8 cellular contexts compared by ENCODE assay signal in the genomic region with DNA sequence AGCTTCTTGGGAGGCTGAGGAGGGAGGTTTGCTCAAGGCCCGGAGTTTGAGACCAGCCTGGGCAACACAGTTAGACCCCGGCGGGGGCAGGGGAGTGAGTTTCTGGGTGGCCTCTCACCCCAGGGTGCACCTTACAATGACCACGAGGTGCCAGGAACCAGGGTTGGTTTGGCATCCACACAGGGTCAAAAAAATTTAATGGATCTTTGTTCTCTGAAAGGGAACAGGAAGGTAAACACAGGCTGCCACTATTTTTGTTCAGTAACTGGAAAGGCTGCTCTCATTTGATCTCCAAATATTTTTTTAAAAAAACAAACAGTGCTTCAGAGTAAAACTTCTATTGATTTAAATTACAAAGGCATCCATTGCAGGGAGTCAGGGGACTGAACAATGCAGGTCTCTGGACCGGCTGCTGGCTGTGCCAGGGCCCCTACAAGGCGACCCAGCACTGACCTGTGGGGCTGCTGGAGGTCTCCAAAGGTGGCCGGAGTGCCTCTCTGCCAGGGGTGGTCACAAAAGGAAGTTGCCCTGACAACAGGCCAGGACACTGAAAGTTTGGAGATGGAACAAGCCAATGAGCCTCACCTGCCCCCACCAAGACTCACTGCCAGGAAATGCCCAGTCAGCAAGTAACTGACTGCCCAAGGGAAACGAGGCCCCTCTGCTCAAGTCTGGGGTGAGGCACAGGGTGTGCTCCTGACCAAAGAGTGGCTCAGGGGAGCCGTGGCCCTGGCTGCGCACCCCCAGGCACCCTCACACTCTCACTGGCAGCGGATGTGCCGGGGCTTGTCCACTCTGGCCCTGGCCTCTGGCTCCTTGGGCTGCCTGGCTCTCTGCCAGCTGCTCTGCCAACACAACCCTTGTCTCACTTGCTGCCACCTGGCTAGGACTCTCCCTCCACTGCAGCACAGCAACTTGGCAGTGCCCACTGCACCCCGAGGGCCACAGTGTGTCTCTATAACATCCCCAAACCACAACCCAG. TPM values are rescaled to one million over a fixed set of nuclear protein-coding genes. Genes with fewer than 3 reads are reported as not detected.
DNase-seq lines count a peak whose midpoint lies in the region; ATAC-seq and TF ChIP-seq lines count a peak whose summit lies in the region.

No MANE protein-coding gene starts in this region.

- H3K4me1 Mint-ChIP-seq in activated CD8-positive, alpha-beta memory T cell treated with anti-CD3 and anti-CD28 coated beads, Interleukin-2, amount 10 ng/mL, durations not matched to agents 7 days and 5 days: peaks cover 4% of the 10 kb centered on the region

- POLR2A ChIA-PET in HCT116 (lab: Charles Lee): no interaction called here
- POLR2A ChIA-PET in PC-9 (lab: Charles Lee; ENCODE audit: unreplicated experiment): no interaction called here

- H3K27ac ChIP-seq in HCT116 (ENCODE audit: low read depth, low read length) (peak overlapping the region; percentile 87), right atrium auricular region (peak overlapping the region; percentile 52 to 64), skeletal muscle tissue (ENCODE audit: low read depth, low read length) (peak overlapping the region; percentile 81), PC-9 (no peak overlapping the region)

- DNase-seq in HCT116 (ENCODE audit: low read depth, low spot score) (no peak), right atrium auricular region (ENCODE audit: low spot score) (peak; percentile 55), PC-9 (no peak), H4 (ENCODE audit: low spot score) (no peak)
- DNase-seq in activated CD8-positive, alpha-beta memory T cell treated with anti-CD3 and anti-CD28 coated beads, Interleukin-2, amount 10 ng/mL, durations not matched to agents 7 days and 5 days: peak; percentile 37

- CTCF ChIA-PET in HCT116 (lab: Charles Lee): no interaction called here
- CTCF ChIA-PET in activated CD8-positive, alpha-beta memory T cell treated with anti-CD3 and anti-CD28 coated beads, Interleukin-2, amount 10 ng/mL, durations not matched to agents 7 days and 5 days (lab: Charles Lee): interaction anchor here (1.1 to 2.5 kb wide), 2 partner anchors 16 to 23 kb away, joined by 3 to 6 read pairs; no protein-coding TSS in a partner anchor
- CTCF ChIA-PET in PC-9 (lab: Charles Lee): no interaction called here

- H3K79me2 ChIP-seq in HCT116 (ENCODE audit: insufficient read depth, low read length): no peaks in the 10 kb centered on the region
- H3K79me2 ChIP-seq in PC-9 (ENCODE audit: low read depth): no peaks in the 10 kb centered on the region

- H3K36me3 Mint-ChIP-seq in activated CD8-positive, alpha-beta memory T cell treated with anti-CD3 and anti-CD28 coated beads, Interleukin-2, amount 10 ng/mL, durations not matched to agents 7 days and 5 days: peaks cover 13% of the 10 kb centered on the region

- intact Hi-C loops in HCT116 (cut with micrococcal nuclease) (no loop called here), PC-9 (cut with micrococcal nuclease; ENCODE audit: unreplicated experiment) (no loop called here)

- TF ChIP-seq RAD21 in HCT116 (IDR thresholded peaks at IDR 0.05; ENCODE audit: low read depth): no peak

- H3K4me1 ChIP-seq in HCT116 (ENCODE audit: control insufficient read depth in 1 of 2, insufficient read depth in 2 of 2, low read length in 2 of 2): peaks cover 17 to 30% of the 10 kb centered on the region in 2 experiments
- H3K4me1 ChIP-seq in right atrium auricular region: peaks cover 0 to 29% of the 10 kb centered on the region in 2 donors
- peaks cover 32 to 40% (median 35%) of the 10 kb centered on the region in 3 donors for H3K4me1 ChIP-seq in skeletal muscle tissue (ENCODE audit: control insufficient read depth in 3 of 3, insufficient read depth in 3 of 3, low read length in 3 of 3)
- H3K4me1 ChIP-seq in PC-9 (replicated peaks; ENCODE audit: insufficient read depth): peaks cover 14% of the 10 kb centered on the region

- no peaks in the 10 kb centered on the region for H3K27me3 Mint-ChIP-seq in activated CD8-positive, alpha-beta memory T cell treated with anti-CD3 and anti-CD28 coated beads, Interleukin-2, amount 10 ng/mL, durations not matched to agents 7 days and 5 days

- BruUV-seq in HCT116 (replicated peaks; lab: Mats Ljungman, UMichigan): no TSS peak
- BruUV-seq in PC-9 (replicated peaks; lab: Mats Ljungman, UMichigan): no TSS peak

- H2AFZ ChIP-seq in HCT116 (ENCODE audit: low read depth, low read length, poor library complexity, severe bottlenecking) (no peak overlapping the region), PC-9 (no peak overlapping the region)

- H3K27ac Mint-ChIP-seq in activated CD8-positive, alpha-beta memory T cell treated with anti-CD3 and anti-CD28 coated beads, Interleukin-2, amount 10 ng/mL, durations not matched to agents 7 days and 5 days: no peak overlapping the region

- no peak overlapping the region for H3K4me3 Mint-ChIP-seq in activated CD8-positive, alpha-beta memory T cell treated with anti-CD3 and anti-CD28 coated beads, Interleukin-2, amount 10 ng/mL, durations not matched to agents 7 days and 5 days

- H3K4me2 ChIP-seq in HCT116 (ENCODE audit: low read length): no peak overlapping the region
- no peak overlapping the region for H3K4me2 ChIP-seq in PC-9

- H3K27me3 ChIP-seq in HCT116 (ENCODE audit: insufficient read depth, low read length) (no peaks in the 10 kb centered on the region), right atrium auricular region (no peaks in the 10 kb centered on the region), skeletal muscle tissue (ENCODE audit: control insufficient read depth in 3 of 3, insufficient read depth in 3 of 3, low read length in 3 of 3) (no peaks in the 10 kb centered on the region), PC-9 (ENCODE audit: insufficient read depth, low read depth) (no peaks in the 10 kb centered on the region)

- TF ChIP-seq CTCF in HCT116 (IDR thresholded peaks at IDR 0.05 in 2 of 3, conservative IDR thresholded peaks at IDR 0.05 in 1 of 3; ENCODE audit: borderline replicate concordance in 1 of 3, insufficient read depth in 1 of 3, low read depth in 2 of 3, low read length in 2 of 3): no peak
- TF ChIP-seq CTCF in right atrium auricular region (IDR thresholded peaks at IDR 0.05): no peak
- TF ChIP-seq CTCF in PC-9 (conservative IDR thresholded peaks at IDR 0.05): no peak

- ATAC-seq in HCT116 (peak; percentile 36), HG02852 (IDR thresholded peaks at IDR 0.05; ENCODE audit: unreplicated experiment) (no peak), HG02571 (IDR thresholded peaks at IDR 0.05; ENCODE audit: unreplicated experiment) (no peak)
- ATAC-seq in activated CD8-positive, alpha-beta memory T cell treated with anti-CD3 and anti-CD28 coated beads, Interleukin-2, amount 10 ng/mL, durations not matched to agents 7 days and 5 days: no peak

- peaks cover 2 to 4% of the 10 kb centered on the region in 2 experiments; a peak in 1 of 4 replicates for H3K36me3 ChIP-seq in HCT116 (ENCODE audit: control insufficient read depth in 1 of 2, insufficient read depth in 2 of 2, low read length in 2 of 2)
- H3K36me3 ChIP-seq in right atrium auricular region: peaks cover 75% of the 10 kb centered on the region
- H3K36me3 ChIP-seq in skeletal muscle tissue (ENCODE audit: control insufficient read depth in 3 of 3, insufficient read depth in 3 of 3, low read length in 3 of 3): peaks cover 32 to 35% (median 33%) of the 10 kb centered on the region in 3 donors
- H3K36me3 ChIP-seq in PC-9 (ENCODE audit: low read depth): peaks cover 18% of the 10 kb centered on the region

- peaks cover 9% of the 10 kb centered on the region for H3F3A ChIP-seq in PC-9 (ENCODE audit: insufficient read depth, low read depth)

- H3K9me2 ChIP-seq in HCT116 (ENCODE audit: insufficient read depth): no peaks in the 10 kb centered on the region
- H3K9me2 ChIP-seq in PC-9 (ENCODE audit: insufficient read depth): no peaks in the 10 kb centered on the region

- H4K20me1 ChIP-seq in HCT116 (ENCODE audit: insufficient read depth) (no peaks in the 10 kb centered on the region), PC-9 (ENCODE audit: insufficient read depth) (no peaks in the 10 kb centered on the region)

- RAD21 ChIA-PET in HCT116 (lab: Charles Lee; ENCODE audit: low non-redundant PET in 1 of 2, low total read pairs in 2 of 2, uncharacterized antibody in 2 of 2, unreplicated experiment in 2 of 2): interaction anchor here in 1 of 2 experiments (0.6 kb wide), 1 partner anchor 114 kb away, joined by 3 read pairs; no protein-coding TSS in a partner anchor

- no peak overlapping the region for H3K4me3 ChIP-seq in HCT116 (replicated peaks in 1 of 2; ENCODE audit: low read depth in 1 of 2, low read length in 2 of 2)
- no peak overlapping the region for H3K4me3 ChIP-seq in right atrium auricular region
- H3K4me3 ChIP-seq in skeletal muscle tissue (ENCODE audit: low read length in 3 of 3): peak overlapping the region in 2 of 3 donors; percentile 12 to 13
- no peak overlapping the region for H3K4me3 ChIP-seq in PC-9

- H3K9ac ChIP-seq in HCT116 (ENCODE audit: low read length) (no peak overlapping the region), skeletal muscle tissue (ENCODE audit: low read depth in 1 of 3, low read length in 3 of 3) (peak overlapping the region; percentile 36 to 62 (median 52))

- TF ChIP-seq POLR2A in HCT116 (IDR thresholded peaks at IDR 0.05; ENCODE audit: borderline replicate concordance, extremely low read depth, insufficient read depth, insufficient read length): no peak

- H3K9me3 ChIP-seq in HCT116 (ENCODE audit: control insufficient read depth in 1 of 2, insufficient read depth in 1 of 2, low read depth in 1 of 2, low read length in 2 of 2) (no peaks in the 10 kb centered on the region), right atrium auricular region (no peaks in the 10 kb centered on the region), skeletal muscle tissue (ENCODE audit: control insufficient read depth in 3 of 3, low read length in 3 of 3) (no peaks in the 10 kb centered on the region), PC-9 (ENCODE audit: insufficient read depth, low read depth) (no peaks in the 10 kb centered on the region)

- H3K9me3 Mint-ChIP-seq in activated CD8-positive, alpha-beta memory T cell treated with anti-CD3 and anti-CD28 coated beads, Interleukin-2, amount 10 ng/mL, durations not matched to agents 7 days and 5 days (ENCODE audit: low read depth): no peaks in the 10 kb centered on the region

TF ChIP-seq in HCT116, 20 proteins besides CTCF, POLR2A, EP300 and RAD21 (continues in another document):
- TF ChIP-seq, protein P1, sequence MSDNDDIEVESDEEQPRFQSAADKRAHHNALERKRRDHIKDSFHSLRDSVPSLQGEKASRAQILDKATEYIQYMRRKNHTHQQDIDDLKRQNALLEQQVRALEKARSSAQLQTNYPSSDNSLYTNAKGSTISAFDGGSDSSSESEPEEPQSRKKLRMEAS (IDR thresholded peaks at IDR 0.05): no peak
- TF ChIP-seq SP1 (IDR thresholded peaks at IDR 0.05; ENCODE audit: low read depth) (no peak), SIN3A (IDR thresholded peaks at IDR 0.05; ENCODE audit: low read depth) (no peak), EGR1 (IDR thresholded peaks at IDR 0.05; ENCODE audit: low read depth) (no peak)

RNA-seq across cellular contexts. Expression of a gene that starts 51.8 kb away (rescaled TPM):
- total RNA-seq in HCT116 (2021; ENCODE audit: unreplicated experiment): 15.4 TPM
- 10.6 and 11.6 TPM in 2 replicates for polyA plus RNA-seq in HCT116 (2012)
- 10 to 100 TPM; 31.2 to 35.4 TPM for total RNA-seq in activated CD8-positive, alpha-beta memory T cell treated with anti-CD3 and anti-CD28 coated beads, Interleukin-2, amount 10 ng/mL, durations not matched to agents 7 days and 5 days
- 10 to 100 TPM; 27.4 to 29.6 TPM for total RNA-seq in right atrium auricular region
- total RNA-seq in skeletal muscle tissue: 32.9 TPM
- total RNA-seq in PC-9 (2021): 26.5 and 29.1 TPM in 2 replicates
- total RNA-seq in H4 (2014; rRNA removed; shearing (Covaris generic)): 39.8 and 46.0 TPM in 2 replicates

Comparison
In these comparisons a context has a peak if more than half of its experiments do, and no peak if none do; other contexts are left out.
1. DNase-seq: peak in activated CD8-positive, alpha-beta memory T cell treated with anti-CD3 and anti-CD28 coated beads, Interleukin-2, amount 10 ng/mL, durations not matched to agents 7 days and 5 days (single experiment) and right atrium auricular region (single experiment); none in HCT116 (single experiment), PC-9 (0 of 2) and H4 (single experiment).
2. H3K4me3 ChIP-seq: peak in skeletal muscle tissue (2 of 3); none in HCT116 (0 of 2), right atrium auricular region (0 of 2) and PC-9 (single experiment).